ENCODE assay signal across 13 cellular contexts in genomic region chr11:64814712-64815187, GRCh38. TPM values are rescaled to one million over a fixed set of nuclear protein-coding genes. Genes with fewer than 3 reads are reported as not detected.
DNase-seq lines count a peak whose midpoint lies in the region; ATAC-seq, FAIRE-seq and TF ChIP-seq lines count a peak whose summit lies in the region.
"Had no signal": no experiment of that assay in that cellular context is flagged by ENCODE, and none has a peak within 500 bp of the region (broad histone marks: within the 10 kb centered on the region; RNA-seq: fewer than 3 reads in every experiment).

No MANE protein-coding gene starts in this region.

- H3K36me3 ChIP-seq in bronchial epithelial cell (ENCODE audit: control insufficient read depth, insufficient read depth, low read length), result no peaks in the 10 kb centered on the region
- H3K36me3 ChIP-seq in transverse colon, result no peaks in the 10 kb centered on the region
- H3K36me3 ChIP-seq: BE2C had no signal

- TF ChIP-seq CTCF in bronchial epithelial cell (IDR thresholded peaks at IDR 0.05; ENCODE audit: insufficient read depth, low read length, severe bottlenecking) (no peak), transverse colon (IDR thresholded peaks at IDR 0.05) (no peak)

- ATAC-seq in GM19467 (IDR thresholded peaks at IDR 0.05; ENCODE audit: unreplicated experiment), result peak; percentile 62
- peak; percentile 53 for ATAC-seq in HG03095 (IDR thresholded peaks at IDR 0.05; ENCODE audit: unreplicated experiment)
- ATAC-seq: HCT116 had no signal

- H3K9me3 ChIP-seq in transverse colon, result no peaks in the 10 kb centered on the region
- H3K9me3 ChIP-seq: BE2C had no signal

- H3K4me3 ChIP-seq in bronchial epithelial cell (ENCODE audit: low read depth, low read length) (no peak overlapping the region), transverse colon (no peak overlapping the region)

- 60 to 67% methylated on average over 5 to 7 of the region's 7 CpGs for WGBS in transverse colon (ENCODE audit: low coverage in 1 of 2), 2 donors

- TF ChIP-seq POLR2A in GM12892 (IDR thresholded peaks at IDR 0.05; ENCODE audit: low read depth, low read length) (no peak), transverse colon (IDR thresholded peaks at IDR 0.05) (no peak)

- H3K4me1 ChIP-seq in transverse colon, result peaks cover 0 to 7% (median 4%) of the 10 kb centered on the region in 4 donors
- H3K4me1 ChIP-seq: BE2C had no signal

- DNase-seq in GM12892 (ENCODE audit: insufficient read length) (no peak), bronchial epithelial cell (ENCODE audit: low read depth) (peak; percentile 5), NCI-H2171 treated with DMSO at 0.1 percent for 48 hours (lab: John Stamatoyannopoulos, UW) (no peak), transverse colon (no peak), OCI-M2 (lab: John Stamatoyannopoulos, UW; ENCODE audit: unreplicated experiment) (no peak), COR-L47 (lab: John Stamatoyannopoulos, UW) (no peak)
- DNase-seq: BE2C, hippocampal formation, NCI-H2081 had no signal

- no peak overlapping the region for H3K27ac ChIP-seq in transverse colon

- no peak for TF ChIP-seq EP300 in transverse colon (IDR thresholded peaks at IDR 0.05; ENCODE audit: low read depth)

- H3K27me3 ChIP-seq in bronchial epithelial cell (ENCODE audit: control insufficient read depth, insufficient read depth, low read length), result no peaks in the 10 kb centered on the region
- H3K27me3 ChIP-seq in transverse colon, result no peaks in the 10 kb centered on the region
- H3K27me3 ChIP-seq: BE2C had no signal

- intact Hi-C loops in transverse colon (cut with DNase I; ENCODE audit: low total_unique reads), result no loop called here

- in situ Hi-C loops in transverse colon (cut with MboI; ENCODE audit: low pct_ligation_motif_present in 1 of 4, low pct_unique_long_range_greater_than_20kb in 1 of 4, low sequenced_read_pairs in 3 of 4), result no loop called here

- FAIRE-seq in GM12892 (lab: Jason Lieb, UNC), result peak; percentile 99
- FAIRE-seq in bronchial epithelial cell (lab: Jason Lieb, UNC), result no peak

RNA-seq across cellular contexts. Expression of gene MEN1, which starts 4.4 kb away (rescaled TPM):
- 9.5 TPM for polyA plus RNA-seq in GM12892 (2012; ENCODE audit: missing spikeins)
- total RNA-seq in bronchial epithelial cell (5.5 and 8.3 TPM in 2 replicates), transverse colon (10 to 100 TPM; 19.5 to 30.3 (median 25.4) TPM)

RNA-seq across cellular contexts. Expression of gene MAP4K2, which starts 11.7 kb away (rescaled TPM):
- polyA plus RNA-seq in GM12892 (2012; ENCODE audit: missing spikeins), result 27.8 TPM
- 6.8 and 7.0 TPM in 2 replicates for total RNA-seq in bronchial epithelial cell
- 100 to 1,000 TPM in 2 of 4 donors, 10 to 100 TPM in 2; 10.1 to 369 (median 90.9) TPM for total RNA-seq in transverse colon

RNA-seq across cellular contexts. Expression of gene CDC42BPG, which starts 29.7 kb away (rescaled TPM):
- 0.15 TPM for polyA plus RNA-seq in GM12892 (2012; ENCODE audit: missing spikeins)
- total RNA-seq in bronchial epithelial cell, result 16.6 and 23.0 TPM in 2 replicates
- total RNA-seq in transverse colon, result 10 to 100 TPM; 32.6 to 82.3 (median 46.9) TPM
- total RNA-seq: RPMI7951 had no signal

RNA-seq across cellular contexts. Expression of gene SF1, which starts 36.4 kb away (rescaled TPM):
- 146 TPM for polyA plus RNA-seq in GM12892 (2012; ENCODE audit: missing spikeins)
- total RNA-seq in bronchial epithelial cell (44.5 and 59.3 TPM in 2 replicates), transverse colon (100 to 1,000 TPM; 196 to 458 (median 377) TPM)

RNA-seq across cellular contexts. Expression of gene PYGM, which starts 55.0 kb away (rescaled TPM):
- polyA plus RNA-seq in GM12892 (2012; ENCODE audit: missing spikeins), result 0.70 TPM
- total RNA-seq in bronchial epithelial cell, result 0.26 and 0.51 TPM in 2 replicates
- total RNA-seq in transverse colon, result 1 to 10 TPM; 1.2 to 7.9 (median 2.2) TPM
- total RNA-seq: RPMI7951 had no signal
